ENCODE assay signal across 8 cellular contexts in the genomic region with DNA sequence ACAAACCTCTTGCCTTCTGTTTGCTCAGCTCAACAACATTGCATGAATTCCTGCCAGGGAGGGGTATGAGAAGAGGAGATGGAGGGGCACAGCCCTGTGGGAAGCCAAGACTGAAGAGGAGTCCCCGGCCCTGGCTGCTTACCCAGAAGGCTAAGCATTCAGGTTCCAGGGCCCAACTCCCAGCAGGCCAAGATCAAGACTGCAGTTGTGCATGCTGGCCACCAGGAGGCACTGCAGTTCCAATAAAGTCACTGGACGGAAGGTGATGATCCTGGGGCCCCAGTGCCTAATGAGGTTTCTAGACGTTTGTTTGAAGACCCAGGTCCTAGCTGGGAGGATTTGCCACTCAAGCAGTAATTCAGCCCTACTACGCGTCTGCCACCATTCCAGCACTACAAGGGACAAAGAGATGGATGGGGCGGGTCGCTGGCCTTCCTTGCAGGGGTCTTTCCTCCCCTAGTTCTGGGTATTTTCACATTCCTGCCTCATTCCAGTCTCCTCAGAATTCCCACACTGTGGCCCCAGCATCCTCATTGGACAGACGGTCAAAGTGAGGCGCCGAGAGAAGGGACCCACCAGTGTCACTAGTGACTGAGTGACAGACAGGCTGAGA. TPM values are rescaled to one million over a fixed set of nuclear protein-coding genes. Genes with fewer than 3 reads are reported as not detected.
DNase-seq lines count a peak whose midpoint lies in the region; ATAC-seq and TF ChIP-seq lines count a peak whose summit lies in the region.

No MANE protein-coding gene starts in this region.

- CTCF ChIA-PET in activated naive CD4-positive, alpha-beta T cell treated with anti-CD3 and anti-CD28 coated beads for 36 hours (lab: Charles Lee): interaction anchor here (0.6 to 2.5 kb wide), 24 partner anchors 8 to 589 kb away, joined by 3 to 9 read pairs (median 4); no protein-coding TSS in a partner anchor

- DNase-seq in NK-92 treated with Interleukin-12 subunit alpha and Interleukin-12 subunit beta, amount 100 ng/mL, for 24 hours (lab: John Stamatoyannopoulos, UW): peak; percentile 30
- DNase-seq in NK-92 (lab: John Stamatoyannopoulos, UW; ENCODE audit: unreplicated experiment): no peak
- DNase-seq in LHCN-M2 (ENCODE audit: low read depth): peak; percentile 45
- DNase-seq in SJCRH30: peak; percentile 84 to 94
- DNase-seq in activated naive CD4-positive, alpha-beta T cell treated with anti-CD3 and anti-CD28 coated beads for 36 hours: peak; percentile 77
- peak; percentile 55 for DNase-seq in left cardiac atrium
- DNase-seq in spleen: peak; percentile 87
- no peak for DNase-seq in NCI-H187 (lab: John Stamatoyannopoulos, UW)

- no peak overlapping the region for H3K4me3 ChIP-seq in SJCRH30
- H3K4me3 ChIP-seq in spleen: no peak overlapping the region

- H3K27me3 ChIP-seq in SJCRH30 (no peaks in the 10 kb centered on the region), spleen (replicated peaks in 1 of 7) (peaks cover 0 to 18% (median 0%) of the 10 kb centered on the region in 7 donors)

- H3K27ac ChIP-seq in SJCRH30 (peak overlapping the region; percentile 45), spleen (no peak overlapping the region)

- WGBS in spleen, 5 donors: 58 to 68% (median 59%) methylated on average over 9 to 10 of the region's 10 CpGs

- H3K9me3 Mint-ChIP-seq in activated naive CD4-positive, alpha-beta T cell treated with anti-CD3 and anti-CD28 coated beads for 36 hours: no peaks in the 10 kb centered on the region

- TF ChIP-seq CTCF in spleen (IDR thresholded peaks at IDR 0.05 in 8 of 11, conservative IDR thresholded peaks at IDR 0.05 in 3 of 11): peak; percentile 82 to 97 (median 94)

- H3K4me1 ChIP-seq in SJCRH30 (peaks cover 15% of the 10 kb centered on the region), spleen (no peaks in the 10 kb centered on the region)

- H3K4me1 Mint-ChIP-seq in activated naive CD4-positive, alpha-beta T cell treated with anti-CD3 and anti-CD28 coated beads for 36 hours (ENCODE audit: low read depth): no peaks in the 10 kb centered on the region

- H3K27me3 Mint-ChIP-seq in activated naive CD4-positive, alpha-beta T cell treated with anti-CD3 and anti-CD28 coated beads for 36 hours (ENCODE audit: low read depth): no peaks in the 10 kb centered on the region

- no peak overlapping the region for H3K4me3 Mint-ChIP-seq in activated naive CD4-positive, alpha-beta T cell treated with anti-CD3 and anti-CD28 coated beads for 36 hours

- no peaks in the 10 kb centered on the region for H3K9me3 ChIP-seq in SJCRH30 (replicated peaks)
- H3K9me3 ChIP-seq in spleen: no peaks in the 10 kb centered on the region

- ATAC-seq in left cardiac atrium: peak; percentile 57 to 72

- no peaks in the 10 kb centered on the region for H3K36me3 Mint-ChIP-seq in activated naive CD4-positive, alpha-beta T cell treated with anti-CD3 and anti-CD28 coated beads for 36 hours (ENCODE audit: low read depth)

- no peak for TF ChIP-seq POLR2A in spleen (IDR thresholded peaks at IDR 0.05)

- no peak overlapping the region for H3K27ac Mint-ChIP-seq in activated naive CD4-positive, alpha-beta T cell treated with anti-CD3 and anti-CD28 coated beads for 36 hours

- intact Hi-C loops in activated naive CD4-positive, alpha-beta T cell treated with anti-CD3 and anti-CD28 coated beads for 36 hours (cut with micrococcal nuclease): loop anchor here (1.0 to 5.0 kb wide), 5 partner anchors 176 to 625 kb away; no protein-coding TSS in a partner anchor
- intact Hi-C loops in left cardiac atrium (cut with DNase I) (loop anchor here in 1 of 2 donors (1.0 to 5.0 kb wide), 2 partner anchors 196 to 252 kb away; no protein-coding TSS in a partner anchor), spleen (cut with DNase I; ENCODE audit: low total_unique reads) (loop anchor here (5.0 kb wide), 1 partner anchor 251 kb away; no protein-coding TSS in a partner anchor)

- no peaks in the 10 kb centered on the region for H3K36me3 ChIP-seq in SJCRH30
- no peaks in the 10 kb centered on the region for H3K36me3 ChIP-seq in spleen

RNA-seq across cellular contexts. Expression of a gene that starts 23.6 kb away (rescaled TPM):
- total RNA-seq in LHCN-M2 (2014; rRNA removed) (not detected in 2 replicates), left cardiac atrium (under 1 TPM in 1 of 2 donors, not detected in 1; 0.03 TPM), spleen (under 1 TPM in 1 of 7 donors, not detected in 6; 0.11 TPM)
- 0.01 TPM for polyA plus RNA-seq in LHCN-M2 (2012)
- total RNA-seq in SJCRH30 (2014; rRNA removed; shearing (Covaris generic)): 1.1 and 1.4 TPM in 2 replicates
- total RNA-seq in activated naive CD4-positive, alpha-beta T cell treated with anti-CD3 and anti-CD28 coated beads for 36 hours: not detected
- polyA plus RNA-seq in spleen: not detected

Comparison
In these comparisons a context has a peak if more than half of its experiments do, and no peak if none do; other contexts are left out.
1. DNase-seq: peak in NK-92 treated with Interleukin-12 subunit alpha and Interleukin-12 subunit beta, amount 100 ng/mL, for 24 hours (single experiment), LHCN-M2 (single experiment), SJCRH30 (2 of 2), activated naive CD4-positive, alpha-beta T cell treated with anti-CD3 and anti-CD28 coated beads for 36 hours (single experiment), left cardiac atrium (single experiment) and spleen (single experiment); none in NK-92 (single experiment) and NCI-H187 (0 of 2).